In the genomic region with DNA sequence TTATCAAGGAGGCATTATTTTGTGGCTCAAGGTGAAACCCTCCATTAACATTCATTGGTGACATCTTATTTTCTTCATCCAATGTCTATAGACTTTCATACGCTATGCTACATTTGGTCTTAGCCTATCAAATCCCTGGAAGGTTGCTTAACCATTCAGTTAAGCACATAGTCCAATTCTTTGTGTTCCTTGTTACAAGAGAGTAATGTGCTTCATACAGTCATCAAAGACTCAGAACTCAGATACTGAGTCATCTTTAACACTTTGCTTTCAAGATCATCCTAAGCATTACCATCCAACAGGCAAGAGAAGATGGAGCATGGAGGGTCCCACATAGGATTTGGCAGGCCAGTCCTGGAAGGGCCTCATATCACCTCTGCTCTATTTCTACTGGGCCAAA, we compare ENCODE assay signal across 34 cellular contexts.
"Had no signal": no experiment of that assay in that cellular context is flagged by ENCODE, and none has a peak within 500 bp of the region (broad histone marks: within the 10 kb centered on the region; RNA-seq: fewer than 3 reads in every experiment).

No MANE protein-coding gene starts in this region.

- H3K9me3 ChIP-seq: SJCRH30 had no signal

- H3K4me1 ChIP-seq: SJCRH30 had no signal

- H3K27ac ChIP-seq: PC-9, SJCRH30, SK-N-MC, WERI-Rb-1 had no signal

- ATAC-seq: activated CD8-positive, alpha-beta memory T cell treated with anti-CD3 and anti-CD28 coated beads, Interleukin-2, amount 10 ng/mL, durations not matched to agents 7 days and 5 days; activated naive CD8-positive, alpha-beta T cell treated with anti-CD3 and anti-CD28 coated beads, Interleukin-2, amount 50 U/mL, for 24 hours had no signal

- H3K4me3 ChIP-seq: PC-9, SJCRH30, SK-N-MC had no signal

- H3K27me3 ChIP-seq: SJCRH30 had no signal

- H3K4me2 ChIP-seq: PC-9 had no signal

- H3K36me3 ChIP-seq: SJCRH30, WERI-Rb-1 had no signal

- DNase-seq: activated CD4-positive, alpha-beta memory T cell treated with anti-CD3 and anti-CD28 coated beads, Interleukin-2, amount 10 ng/mL, durations not matched to agents 7 days and 5 days; activated CD4-positive, alpha-beta T cell treated with anti-CD3 and anti-CD28 coated beads for 1 hour; activated CD4-positive, alpha-beta T cell treated with anti-CD3 and anti-CD28 coated beads for 48 hours; activated CD4-positive, CD25-positive, alpha-beta regulatory T cell; activated CD8-positive, alpha-beta memory T cell treated with anti-CD3 and anti-CD28 coated beads for 24 hours; activated CD8-positive, alpha-beta memory T cell treated with anti-CD3 and anti-CD28 coated beads, Interleukin-2, amount 10 ng/mL, durations not matched to agents 7 days and 5 days; activated CD8-positive, alpha-beta memory T cell treated with anti-CD3 and anti-CD28 coated beads, Interleukin-2, amount 50 U/mL, for 48 hours; activated effector memory CD4-positive, alpha-beta T cell treated with Interleukin-2 at 50 U/mL for 16 hours; activated naive CD4-positive, alpha-beta T cell treated with anti-CD3 and anti-CD28 coated beads, Interleukin-2, amount 10 ng/mL, durations not matched to agents 7 days and 5 days; activated naive CD8-positive, alpha-beta T cell treated with anti-CD3 and anti-CD28 coated beads, Interleukin-2, amount 50 U/mL, for 24 hours; activated T-cell treated with anti-CD3 and anti-CD28 coated beads, Interleukin-2, amount 50 U/mL, for 48 hours; anterior cingulate cortex; central memory CD4-positive, alpha-beta T cell; Kasumi-1; KBM-7; MM.1S; MV-4-11; NCI-H1092 treated with DMSO at 0.1 percent for 48 hours; NCI-H1417; NCI-H146; NCI-H187; NCI-H2029 treated with DMSO at 0.1 percent for 48 hours; NCI-H2107; NCI-H2171; NCI-H510A; NCI-H526; NCI-H748 treated with DMSO at 0.1 percent for 48 hours; NK-92 treated with Interleukin-12 subunit alpha and Interleukin-12 subunit beta, amount 100 ng/mL, for 24 hours; PC-9; SHP77; SJCRH30; T1000; WERI-Rb-1 had no signal

- H2AFZ ChIP-seq: PC-9 had no signal
